Comparison of ENCODE assay signal across 1 cellular context in the genomic region with DNA sequence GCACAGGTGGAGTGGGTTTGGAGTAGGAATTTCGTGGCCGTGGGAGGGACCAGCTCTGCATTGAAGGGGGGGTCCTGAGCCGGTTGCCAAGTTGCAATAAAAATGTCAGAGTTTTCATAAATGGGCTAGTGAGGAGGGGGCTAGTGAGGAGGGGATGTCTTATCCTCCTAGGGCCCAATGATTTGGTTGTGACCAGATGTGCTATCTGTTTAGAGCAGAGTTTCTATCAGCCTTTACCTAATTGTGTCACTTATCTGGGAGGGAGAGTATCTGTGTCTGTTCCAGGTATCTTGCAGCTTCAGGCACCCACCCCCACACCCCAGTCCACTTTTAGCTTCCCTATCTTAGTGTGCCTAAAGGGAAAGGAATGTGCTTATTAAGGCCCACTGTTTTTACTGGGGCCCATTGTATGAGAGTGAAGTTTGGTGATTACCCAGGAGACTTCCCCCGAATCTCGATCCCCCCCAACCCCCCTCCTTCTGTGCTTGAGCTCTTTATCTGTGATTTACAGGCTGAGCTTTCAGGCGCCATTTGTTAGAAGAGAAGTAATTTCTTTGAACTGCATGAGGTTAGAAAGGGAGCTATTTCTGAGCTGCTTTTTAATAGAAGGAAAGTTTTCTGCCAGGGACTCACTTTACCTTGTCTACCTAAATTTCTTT.
TF ChIP-seq lines count a peak whose summit lies in the region.

No MANE protein-coding gene starts in this region.

TF ChIP-seq in HepG2, 621 proteins besides CTCF, POLR2A, EP300 and RAD21 (continued from another document):
- TF ChIP-seq, protein P1, sequence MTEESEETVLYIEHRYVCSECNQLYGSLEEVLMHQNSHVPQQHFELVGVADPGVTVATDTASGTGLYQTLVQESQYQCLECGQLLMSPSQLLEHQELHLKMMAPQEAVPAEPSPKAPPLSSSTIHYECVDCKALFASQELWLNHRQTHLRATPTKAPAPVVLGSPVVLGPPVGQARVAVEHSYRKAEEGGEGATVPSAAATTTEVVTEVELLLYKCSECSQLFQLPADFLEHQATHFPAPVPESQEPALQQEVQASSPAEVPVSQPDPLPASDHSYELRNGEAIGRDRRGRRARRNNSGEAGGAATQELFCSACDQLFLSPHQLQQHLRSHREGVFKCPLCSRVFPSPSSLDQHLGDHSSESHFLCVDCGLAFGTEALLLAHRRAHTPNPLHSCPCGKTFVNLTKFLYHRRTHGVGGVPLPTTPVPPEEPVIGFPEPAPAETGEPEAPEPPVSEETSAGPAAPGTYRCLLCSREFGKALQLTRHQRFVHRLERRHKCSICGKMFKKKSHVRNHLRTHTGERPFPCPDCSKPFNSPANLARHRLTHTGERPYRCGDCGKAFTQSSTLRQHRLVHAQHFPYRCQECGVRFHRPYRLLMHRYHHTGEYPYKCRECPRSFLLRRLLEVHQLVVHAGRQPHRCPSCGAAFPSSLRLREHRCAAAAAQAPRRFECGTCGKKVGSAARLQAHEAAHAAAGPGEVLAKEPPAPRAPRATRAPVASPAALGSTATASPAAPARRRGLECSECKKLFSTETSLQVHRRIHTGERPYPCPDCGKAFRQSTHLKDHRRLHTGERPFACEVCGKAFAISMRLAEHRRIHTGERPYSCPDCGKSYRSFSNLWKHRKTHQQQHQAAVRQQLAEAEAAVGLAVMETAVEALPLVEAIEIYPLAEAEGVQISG (CRISPR knock-in tag; IDR thresholded peaks at IDR 0.05) = 0 out of 2 replicates have a peak, but pooled peaks have one; percentile 2
- TF ChIP-seq SALL1 (CRISPR knock-in tag; IDR thresholded peaks at IDR 0.05) (0 out of 2 replicates have a peak, but pooled peaks have one; percentile 6), ZNF878 (CRISPR knock-in tag; IDR thresholded peaks at IDR 0.05) (peak; percentile 12; the same call in 1 of the 2 replicates), ZNF333 (CRISPR knock-in tag; IDR thresholded peaks at IDR 0.05; ENCODE audit: borderline replicate concordance) (no peak), GATA4 (IDR thresholded peaks at IDR 0.05; ENCODE audit: borderline replicate concordance, low read depth) (0 out of 2 replicates have a peak, but pooled peaks have one; percentile 4), ZFX (CRISPR knock-in tag; IDR thresholded peaks at IDR 0.05; ENCODE audit: low read depth) (peak; percentile 3; the same call in 1 of the 2 replicates), GTF3A (CRISPR knock-in tag; conservative IDR thresholded peaks at IDR 0.05) (no peak), ZNF414 (CRISPR knock-in tag; IDR thresholded peaks at IDR 0.05) (0 out of 2 replicates have a peak, but pooled peaks have one; percentile 33)
